ENCODE assay signal across 8 cellular contexts in the genomic region with DNA sequence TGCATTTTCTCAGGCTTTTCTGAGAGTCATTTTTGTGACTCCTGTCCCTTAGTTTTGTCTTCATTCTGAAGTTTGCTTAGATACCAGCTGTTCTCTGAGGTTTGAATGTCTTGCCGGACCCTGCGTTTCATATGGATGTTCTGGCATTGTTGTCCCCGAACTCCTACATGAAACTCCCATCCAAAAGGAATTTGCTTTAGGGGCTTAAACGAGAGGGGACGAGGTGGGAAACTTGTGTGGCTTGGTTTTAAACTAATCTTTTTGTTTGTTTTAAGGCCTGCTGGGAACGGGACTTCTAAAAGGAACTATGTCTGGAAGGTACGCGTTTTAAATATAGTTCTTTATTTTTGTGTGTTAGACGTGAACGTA. TPM values are rescaled to one million over a fixed set of nuclear protein-coding genes. Genes with fewer than 3 reads are reported as not detected.
DNase-seq lines count a peak whose midpoint lies in the region; ATAC-seq and TF ChIP-seq lines count a peak whose summit lies in the region.

No MANE protein-coding gene starts in this region.

- H3K36me3 Mint-ChIP-seq in progenitor cell of endocrine pancreas (ENCODE audit: insufficient read depth), result peaks cover 24% of the 10 kb centered on the region

- ATAC-seq in HG03378 (IDR thresholded peaks at IDR 0.05; ENCODE audit: unreplicated experiment) (no peak), HG02610 (IDR thresholded peaks at IDR 0.05; ENCODE audit: unreplicated experiment) (no peak)

- H3K27ac Mint-ChIP-seq in progenitor cell of endocrine pancreas, result peak overlapping the region; percentile 100

- no peaks in the 10 kb centered on the region for H3K27me3 Mint-ChIP-seq in progenitor cell of endocrine pancreas

- peak; percentile 17 for DNase-seq in ELR (ENCODE audit: low read depth)
- peak; percentile 18 for DNase-seq in RPMI8226
- no peak for DNase-seq in progenitor cell of endocrine pancreas (ENCODE audit: low spot score, unreplicated experiment)
- no peak for DNase-seq in NCI-H774 (lab: John Stamatoyannopoulos, UW)
- DNase-seq in hypothalamus (lab: John Stamatoyannopoulos, UW), result no peak

- H3K4me3 Mint-ChIP-seq in progenitor cell of endocrine pancreas (ENCODE audit: low read depth), result peak overlapping the region; percentile 98

- H3K4me1 ChIP-seq in esophagus (ENCODE audit: control insufficient read depth in 2 of 2, insufficient read depth in 2 of 2, low read length in 1 of 2), result peaks cover 0 to 2% of the 10 kb centered on the region in 2 donors

- peak overlapping the region; percentile 73 to 94 for H3K27ac ChIP-seq in esophagus (ENCODE audit: low read depth in 2 of 2, low read length in 1 of 2)

- TF ChIP-seq CTCF in progenitor cell of endocrine pancreas (IDR thresholded peaks at IDR 0.05; ENCODE audit: unreplicated experiment), result no peak

- H3K27me3 ChIP-seq in esophagus (ENCODE audit: control insufficient read depth in 1 of 2, insufficient read depth in 2 of 2, low read length in 2 of 2), result no peaks in the 10 kb centered on the region

- H3K4me3 ChIP-seq in esophagus (ENCODE audit: low read depth in 1 of 2, low read length in 2 of 2), result peak overlapping the region; percentile 74 to 99

- 0 to 1% methylated on average over 10 of the region's 10 CpGs for WGBS in esophagus, 2 donors

- no peaks in the 10 kb centered on the region for H3K9me3 Mint-ChIP-seq in progenitor cell of endocrine pancreas (ENCODE audit: low read depth)

- no peaks in the 10 kb centered on the region for H3K9me3 ChIP-seq in esophagus (ENCODE audit: control insufficient read depth in 2 of 2, insufficient read depth in 1 of 2, low read depth in 1 of 2, low read length in 1 of 2)

- H3K4me1 Mint-ChIP-seq in progenitor cell of endocrine pancreas (ENCODE audit: low read depth), result peaks cover 23% of the 10 kb centered on the region

- H3K36me3 ChIP-seq in esophagus (ENCODE audit: control insufficient read depth in 2 of 2, insufficient read depth in 2 of 2, low read length in 1 of 2), result peaks cover 10% of the 10 kb centered on the region in 2 donors

RNA-seq across cellular contexts. Expression of a gene that starts 0.7 kb away (rescaled TPM):
- 1,000 to 10,000 TPM; 1,287 to 1,822 TPM for polyA plus RNA-seq in esophagus
- 1,132 and 1,216 TPM in 2 replicates for total RNA-seq in progenitor cell of endocrine pancreas

RNA-seq across cellular contexts. Expression of a gene that starts 9.4 kb away (rescaled TPM):
- polyA plus RNA-seq in esophagus, result 1 to 10 TPM; 1.3 to 2.4 TPM
- 8.0 and 14.4 TPM in 2 replicates for total RNA-seq in progenitor cell of endocrine pancreas

Comparison
In these comparisons a context has a peak if more than half of its experiments do, and no peak if none do; other contexts are left out.
1. DNase-seq: peak in ELR (single experiment) and RPMI8226 (single experiment); none in progenitor cell of endocrine pancreas (single experiment), NCI-H774 (single experiment) and hypothalamus (0 of 51).